Comparison of ENCODE assay signal across 1 cellular context in genomic region chr16:57799619-57800212, GRCh38.
TF ChIP-seq lines count a peak whose summit lies in the region.

No MANE protein-coding gene starts in this region.

TF ChIP-seq in HEK293, 187 proteins besides CTCF, POLR2A, EP300 and RAD21 (continued from another document):
- peak; percentile 97 for TF ChIP-seq PRDM10 (tag by site-specific recombination; IDR thresholded peaks at IDR 0.05)
- no peak for TF ChIP-seq KLF17 (tag by site-specific recombination; IDR thresholded peaks at IDR 0.05)
- TF ChIP-seq EGR2 (tag by site-specific recombination; IDR thresholded peaks at IDR 0.05; ENCODE audit: low read depth): no peak
- TF ChIP-seq GLIS1 (tag by site-specific recombination; IDR thresholded peaks at IDR 0.05): peak; percentile 66; the same call in 1 of the 2 replicates
- TF ChIP-seq ZNF660 (tag by site-specific recombination; IDR thresholded peaks at IDR 0.05): no peak
- no peak for TF ChIP-seq OSR2 (tag by site-specific recombination; IDR thresholded peaks at IDR 0.05)
- TF ChIP-seq SCRT1 (tag by site-specific recombination; IDR thresholded peaks at IDR 0.05; ENCODE audit: borderline replicate concordance): peak; percentile 44; the same call in 1 of the 2 replicates
- TF ChIP-seq KLF8 (tag by site-specific recombination; IDR thresholded peaks at IDR 0.05): no peak
